ENCODE assay signal across 9 cellular contexts in the genomic region with DNA sequence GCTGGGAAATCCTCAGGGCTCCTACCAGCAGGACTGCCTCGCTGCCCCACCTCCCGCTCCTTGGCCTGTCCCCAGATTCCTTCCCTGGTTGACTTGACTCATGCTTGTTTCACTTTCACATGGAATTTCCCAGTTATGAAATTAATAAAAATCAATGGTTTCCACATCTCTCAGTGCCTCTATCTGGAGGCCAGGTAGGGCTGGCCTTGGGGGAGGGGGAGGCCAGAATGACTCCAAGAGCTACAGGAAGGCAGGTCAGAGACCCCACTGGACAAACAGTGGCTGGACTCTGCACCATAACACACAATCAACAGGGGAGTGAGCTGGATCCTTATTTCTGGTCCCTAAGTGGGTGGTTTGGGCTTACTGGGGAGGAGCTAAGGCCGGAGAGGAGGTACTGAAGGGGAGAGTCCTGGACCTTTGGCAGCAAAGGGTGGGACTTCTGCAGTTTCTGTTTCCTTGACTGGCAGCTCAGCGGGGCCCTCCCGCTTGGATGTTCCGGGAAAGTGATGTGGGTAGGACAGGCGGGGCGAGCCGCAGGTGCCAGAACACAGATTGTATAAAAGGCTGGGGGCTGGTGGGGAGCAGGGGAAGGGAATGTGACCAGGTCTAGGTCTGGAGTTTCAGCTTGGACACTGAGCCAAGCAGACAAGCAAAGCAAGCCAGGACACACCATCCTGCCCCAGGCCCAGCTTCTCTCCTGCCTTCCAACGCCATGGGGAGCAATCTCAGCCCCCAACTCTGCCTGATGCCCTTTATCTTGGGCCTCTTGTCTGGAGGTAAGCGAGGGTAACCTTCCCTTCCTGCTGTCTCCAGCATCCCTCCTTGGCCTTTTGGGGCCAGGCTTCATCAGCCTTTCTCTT. TPM values are rescaled to one million over a fixed set of nuclear protein-coding genes. Genes with fewer than 3 reads are reported as not detected.
A peak's percentile ranks its signal among the peaks of the same experiment; 100 is the strongest.
DNase-seq lines count a peak whose midpoint lies in the region; ATAC-seq and TF ChIP-seq lines count a peak whose summit lies in the region.
"Had no signal": no experiment of that assay in that cellular context is flagged by ENCODE, and none has a peak within 500 bp of the region (broad histone marks: within the 10 kb centered on the region; RNA-seq: fewer than 3 reads in every experiment).

Gene CFB, plus strand, starts transcription at position 589 of the 863 bp plus-strand sequence. Its CDS starts 127 bp downstream, at position 716.

- peak within 1 kb of the TSS; percentile 78 for H3K27ac Mint-ChIP-seq in dendritic cell treated with granulocyte-macrophage colony-stimulating factor and Interleukin-4, amounts not matched to agents 40 ng/mL and 50 ng/mL, for 4 days

- no peaks in the 10 kb centered on the region for H3K9me3 ChIP-seq in mucosa of descending colon
- H3K9me3 ChIP-seq in SJCRH30 (replicated peaks) = no peaks in the 10 kb centered on the region

- intact Hi-C loops in Right ventricle myocardium inferior (cut with DNase I) = no loop called here
- intact Hi-C loops in cardiac septum (cut with DNase I) = no loop called here
- intact Hi-C loops in dendritic cell treated with granulocyte-macrophage colony-stimulating factor and Interleukin-4, amounts not matched to agents 40 ng/mL and 50 ng/mL, for 4 days (cut with micrococcal nuclease) = no loop called here
- intact Hi-C loops in mucosa of descending colon (cut with DNase I, micrococcal nuclease) = no loop called here

- H3K4me3 Mint-ChIP-seq in dendritic cell treated with granulocyte-macrophage colony-stimulating factor and Interleukin-4, amounts not matched to agents 40 ng/mL and 50 ng/mL, for 4 days = peak within 1 kb of the TSS; percentile 52

- H3K27me3 ChIP-seq in SJCRH30 = peaks cover 11% of the 10 kb centered on the region; the same call in 1 of the 2 replicates

- no peak for TF ChIP-seq CTCF in mucosa of descending colon (IDR thresholded peaks at IDR 0.05)

- peak; percentile 88 for ATAC-seq in Right ventricle myocardium inferior
- peak; percentile 94 for ATAC-seq in mucosa of descending colon
- no peak for ATAC-seq in GM18867 (IDR thresholded peaks at IDR 0.05; ENCODE audit: unreplicated experiment)
- ATAC-seq in HG03378 (IDR thresholded peaks at IDR 0.05; ENCODE audit: unreplicated experiment) = no peak

- H3K36me3 ChIP-seq in mucosa of descending colon (ENCODE audit: low read depth) (no peaks in the 10 kb centered on the region), SJCRH30 (no peaks in the 10 kb centered on the region; the same call in 1 of the 2 replicates)

- H3K27me3 Mint-ChIP-seq in dendritic cell treated with granulocyte-macrophage colony-stimulating factor and Interleukin-4, amounts not matched to agents 40 ng/mL and 50 ng/mL, for 4 days = peaks cover 34% of the 10 kb centered on the region

- no peaks in the 10 kb centered on the region for H3K9me3 Mint-ChIP-seq in dendritic cell treated with granulocyte-macrophage colony-stimulating factor and Interleukin-4, amounts not matched to agents 40 ng/mL and 50 ng/mL, for 4 days

- H3K4me3 ChIP-seq in mucosa of descending colon = no peak within 1 kb of the TSS
- H3K4me3 ChIP-seq in SJCRH30 = no peak within 1 kb of the TSS

- DNase-seq in Right ventricle myocardium inferior (ENCODE audit: missing footprints) (peak; percentile 85), cardiac septum (ENCODE audit: low spot score) (no peak), mucosa of descending colon (peak; percentile 84 to 90 (median 84)), SJCRH30 (no peak), NCI-H1417 (lab: John Stamatoyannopoulos, UW) (no peak)
- DNase-seq: NCI-H446 treated with DMSO at 0.1 percent for 48 hours had no signal

- H3K4me1 Mint-ChIP-seq in dendritic cell treated with granulocyte-macrophage colony-stimulating factor and Interleukin-4, amounts not matched to agents 40 ng/mL and 50 ng/mL, for 4 days (ENCODE audit: low read depth) = peaks cover 71% of the 10 kb centered on the region

- H3K36me3 Mint-ChIP-seq in dendritic cell treated with granulocyte-macrophage colony-stimulating factor and Interleukin-4, amounts not matched to agents 40 ng/mL and 50 ng/mL, for 4 days (ENCODE audit: low read depth) = peaks cover 99% of the 10 kb centered on the region

- H3K27ac ChIP-seq in SJCRH30 = no peak within 1 kb of the TSS

- peaks cover 10% of the 10 kb centered on the region for H3K4me1 ChIP-seq in mucosa of descending colon (ENCODE audit: low read depth)
- peaks cover 5% of the 10 kb centered on the region; the same call in 1 of the 2 replicates for H3K4me1 ChIP-seq in SJCRH30

RNA-seq across cellular contexts. Expression of gene CFB, which starts in this region (rescaled TPM):
- total RNA-seq in Right ventricle myocardium inferior (8.8 TPM), cardiac septum (5.0 TPM), mucosa of descending colon (100 to 1,000 TPM in 1 of 3 donors, 10 to 100 TPM in 2; 34.5 to 178 (median 40.4) TPM)
- not detected in 2 replicates for total RNA-seq in SJCRH30 (2014; rRNA removed; shearing (Covaris generic))

Comparison
In these comparisons a context has a peak if more than half of its experiments do, and no peak if none do; other contexts are left out.
1. DNase-seq: peak in Right ventricle myocardium inferior (single experiment) and mucosa of descending colon (3 of 3); none in cardiac septum (single experiment), SJCRH30 (0 of 2) and NCI-H1417 (0 of 3).
2. ATAC-seq: peak in Right ventricle myocardium inferior (single experiment) and mucosa of descending colon (single experiment); none in GM18867 (single experiment) and HG03378 (single experiment).